Comparison of ENCODE assay signal across 12 cellular contexts in the genomic region with DNA sequence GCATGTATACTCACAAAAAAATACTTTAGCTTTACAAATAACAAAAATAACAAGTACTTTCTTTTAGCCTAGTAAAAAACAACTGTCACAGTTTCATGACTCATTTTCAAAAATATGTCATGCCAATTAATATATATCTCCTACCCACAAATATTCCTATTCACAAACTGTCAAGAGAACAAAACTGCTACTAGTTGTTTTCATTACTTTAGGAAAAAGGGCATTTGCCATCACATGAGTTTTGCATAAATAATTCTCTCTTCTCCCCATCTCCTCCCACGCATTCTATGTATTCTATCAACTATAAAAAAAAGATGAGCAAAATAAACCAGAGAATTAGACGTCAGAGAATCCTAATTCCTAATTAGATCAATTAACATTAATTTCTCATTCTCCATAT.
DNase-seq lines count a peak whose midpoint lies in the region; ATAC-seq and TF ChIP-seq lines count a peak whose summit lies in the region.
"Had no signal": no experiment of that assay in that cellular context is flagged by ENCODE, and none has a peak within 500 bp of the region (broad histone marks: within the 10 kb centered on the region; RNA-seq: fewer than 3 reads in every experiment).

No MANE protein-coding gene starts in this region.

- intact Hi-C loops in activated B cell treated with CpG ODN at 0.5 μM for 24 hours (cut with micrococcal nuclease) = no loop called here

- DNase-seq in activated naive CD4-positive, alpha-beta T cell treated with anti-CD3 and anti-CD28 coated beads, Interleukin-2, amount 10 ng/mL, durations not matched to agents 7 days and 5 days = no peak
- DNase-seq in activated B cell treated with CpG ODN at 0.5 μM for 24 hours (no peak), endothelial cell (ENCODE audit: low spot score) (no peak), substantia nigra (lab: John Stamatoyannopoulos, UW) (no peak), AG08396 (ENCODE audit: low spot score) (no peak), NCI-H1694 treated with DMSO at 0.1 percent for 48 hours (lab: John Stamatoyannopoulos, UW) (no peak)
- DNase-seq: esophagus squamous epithelium, NCI-H1092 treated with DMSO at 0.1 percent for 48 hours, NCI-H446 treated with DMSO at 0.1 percent for 48 hours had no signal

- H3K27me3 Mint-ChIP-seq in activated naive CD4-positive, alpha-beta T cell treated with anti-CD3 and anti-CD28 coated beads, Interleukin-2, amount 50 U/mL, for 24 hours = no peaks in the 10 kb centered on the region
- H3K27me3 Mint-ChIP-seq in activated naive CD4-positive, alpha-beta T cell treated with anti-CD3 and anti-CD28 coated beads, Interleukin-2, amount 10 ng/mL, durations not matched to agents 7 days and 5 days = no peaks in the 10 kb centered on the region
- no peaks in the 10 kb centered on the region for H3K27me3 Mint-ChIP-seq in activated B cell treated with CpG ODN at 0.5 μM for 24 hours
- peaks cover 5% of the 10 kb centered on the region for H3K27me3 Mint-ChIP-seq in endothelial cell (ENCODE audit: unreplicated experiment)

- peaks cover 6% of the 10 kb centered on the region for H3K36me3 Mint-ChIP-seq in activated naive CD4-positive, alpha-beta T cell treated with anti-CD3 and anti-CD28 coated beads, Interleukin-2, amount 50 U/mL, for 24 hours
- H3K36me3 Mint-ChIP-seq in activated naive CD4-positive, alpha-beta T cell treated with anti-CD3 and anti-CD28 coated beads, Interleukin-2, amount 10 ng/mL, durations not matched to agents 7 days and 5 days = peaks cover 17% of the 10 kb centered on the region
- H3K36me3 Mint-ChIP-seq in activated B cell treated with CpG ODN at 0.5 μM for 24 hours (ENCODE audit: low read depth) (peaks cover 5% of the 10 kb centered on the region), endothelial cell (ENCODE audit: low read depth, unreplicated experiment) (no peaks in the 10 kb centered on the region)

- H3K4me1 Mint-ChIP-seq in activated naive CD4-positive, alpha-beta T cell treated with anti-CD3 and anti-CD28 coated beads, Interleukin-2, amount 50 U/mL, for 24 hours = peaks cover 98% of the 10 kb centered on the region
- peaks cover 89% of the 10 kb centered on the region for H3K4me1 Mint-ChIP-seq in activated naive CD4-positive, alpha-beta T cell treated with anti-CD3 and anti-CD28 coated beads, Interleukin-2, amount 10 ng/mL, durations not matched to agents 7 days and 5 days
- H3K4me1 Mint-ChIP-seq in activated B cell treated with CpG ODN at 0.5 μM for 24 hours = peaks cover 93% of the 10 kb centered on the region
- peaks cover 88% of the 10 kb centered on the region for H3K4me1 Mint-ChIP-seq in endothelial cell (ENCODE audit: unreplicated experiment)

- peak overlapping the region; percentile 86 for H3K27ac ChIP-seq in substantia nigra (ENCODE audit: low read depth, low read length, poor library complexity, severe bottlenecking)
- H3K27ac ChIP-seq: esophagus squamous epithelium, parathyroid adenoma had no signal

- H3K9me3 Mint-ChIP-seq in activated naive CD4-positive, alpha-beta T cell treated with anti-CD3 and anti-CD28 coated beads, Interleukin-2, amount 50 U/mL, for 24 hours = no peaks in the 10 kb centered on the region
- no peaks in the 10 kb centered on the region for H3K9me3 Mint-ChIP-seq in activated naive CD4-positive, alpha-beta T cell treated with anti-CD3 and anti-CD28 coated beads, Interleukin-2, amount 10 ng/mL, durations not matched to agents 7 days and 5 days
- H3K9me3 Mint-ChIP-seq in activated B cell treated with CpG ODN at 0.5 μM for 24 hours = no peaks in the 10 kb centered on the region
- H3K9me3 Mint-ChIP-seq in endothelial cell (ENCODE audit: unreplicated experiment) = no peaks in the 10 kb centered on the region

- POLR2A ChIA-PET in activated B cell treated with CpG ODN at 0.5 μM for 24 hours (lab: Charles Lee) = interaction anchor here (1.2 to 3.2 kb wide), 3 partner anchors 11 to 87 kb away, joined by 3 to 9 read pairs (median 5); a partner anchor contains a TSS

- TF ChIP-seq CTCF in activated B cell treated with CpG ODN at 0.5 μM for 24 hours (IDR thresholded peaks at IDR 0.05) (no peak), endothelial cell (IDR thresholded peaks at IDR 0.05; ENCODE audit: unreplicated experiment) (no peak)

- H3K27ac Mint-ChIP-seq in activated naive CD4-positive, alpha-beta T cell treated with anti-CD3 and anti-CD28 coated beads, Interleukin-2, amount 50 U/mL, for 24 hours = peak overlapping the region; percentile 98
- H3K27ac Mint-ChIP-seq in activated naive CD4-positive, alpha-beta T cell treated with anti-CD3 and anti-CD28 coated beads, Interleukin-2, amount 10 ng/mL, durations not matched to agents 7 days and 5 days = no peak overlapping the region
- H3K27ac Mint-ChIP-seq in activated B cell treated with CpG ODN at 0.5 μM for 24 hours (peak overlapping the region; percentile 85), endothelial cell (ENCODE audit: unreplicated experiment) (peak overlapping the region; percentile 98)

- ATAC-seq in activated B cell treated with CpG ODN at 0.5 μM for 24 hours (ENCODE audit: low read depth) (no peak), HG03108 (IDR thresholded peaks at IDR 0.05; ENCODE audit: unreplicated experiment) (no peak)

- H3K4me3 Mint-ChIP-seq in activated naive CD4-positive, alpha-beta T cell treated with anti-CD3 and anti-CD28 coated beads, Interleukin-2, amount 50 U/mL, for 24 hours = peak overlapping the region; percentile 79
- H3K4me3 Mint-ChIP-seq in activated naive CD4-positive, alpha-beta T cell treated with anti-CD3 and anti-CD28 coated beads, Interleukin-2, amount 10 ng/mL, durations not matched to agents 7 days and 5 days = no peak overlapping the region
- H3K4me3 Mint-ChIP-seq in activated B cell treated with CpG ODN at 0.5 μM for 24 hours (peak overlapping the region; percentile 46), endothelial cell (ENCODE audit: unreplicated experiment) (peak overlapping the region; percentile 1)

- CTCF ChIA-PET in activated naive CD4-positive, alpha-beta T cell treated with anti-CD3 and anti-CD28 coated beads, Interleukin-2, amount 10 ng/mL, durations not matched to agents 7 days and 5 days (lab: Charles Lee) = interaction anchor here (1.3 kb wide), 1 partner anchor 10 kb away, joined by 6 read pairs; no protein-coding TSS in a partner anchor
- CTCF ChIA-PET in activated B cell treated with CpG ODN at 0.5 μM for 24 hours (lab: Charles Lee) = interaction anchor here (0.7 to 1.6 kb wide), 2 partner anchors 22 to 255 kb away, joined by 3 to 6 read pairs; no protein-coding TSS in a partner anchor
